20 cellular contexts compared by ENCODE assay signal in genomic region chr7:33530664-33531063, GRCh38.
DNase-seq lines count a peak whose midpoint lies in the region; ATAC-seq, FAIRE-seq and TF ChIP-seq lines count a peak whose summit lies in the region.
"Had no signal": no experiment of that assay in that cellular context is flagged by ENCODE, and none has a peak within 500 bp of the region (broad histone marks: within the 10 kb centered on the region; RNA-seq: fewer than 3 reads in every experiment).

No MANE protein-coding gene starts in this region.

- H3K27me3 ChIP-seq in HepG2 (ENCODE audit: control insufficient read depth in 1 of 2, insufficient read depth in 2 of 2, low read length in 2 of 2): no peaks in the 10 kb centered on the region
- H3K27me3 ChIP-seq in right lobe of liver: no peaks in the 10 kb centered on the region
- H3K27me3 ChIP-seq in GM12878 (replicated peaks in 1 of 2; ENCODE audit: control insufficient read depth in 2 of 2, insufficient read depth in 2 of 2, low read length in 1 of 2): no peaks in the 10 kb centered on the region
- no peaks in the 10 kb centered on the region for H3K27me3 ChIP-seq in MM.1S (replicated peaks; ENCODE audit: insufficient read depth, low read length)
- H3K27me3 ChIP-seq: BLaER1 treated with 17β-estradiol and CSF1 and Interleukin-3, amounts not matched to agents 10 nM and 100 nM had no signal

- H4K20me1 ChIP-seq in HepG2 (ENCODE audit: insufficient read depth, low read length): no peaks in the 10 kb centered on the region
- H4K20me1 ChIP-seq in GM12878 (ENCODE audit: control insufficient read depth, insufficient read depth): no peaks in the 10 kb centered on the region
- no peaks in the 10 kb centered on the region for H4K20me1 ChIP-seq in MM.1S (ENCODE audit: insufficient read depth, low read length)
- H4K20me1 ChIP-seq: BLaER1 treated with 17β-estradiol and CSF1 and Interleukin-3, amounts not matched to agents 10 nM and 100 nM had no signal

- no peaks in the 10 kb centered on the region for H3K9me2 ChIP-seq in MM.1S (replicated peaks; ENCODE audit: insufficient read depth, low read length)

- H2AFZ ChIP-seq in HepG2 (ENCODE audit: low read length) (no peak overlapping the region), GM12878 (ENCODE audit: control insufficient read depth, low read depth, low read length) (no peak overlapping the region), MM.1S (ENCODE audit: low read length) (no peak overlapping the region)

- H3K27ac Mint-ChIP-seq in osteocyte (ENCODE audit: unreplicated experiment): no peak overlapping the region
- H3K27ac Mint-ChIP-seq: HFFc6; T-helper 2 cell treated with Interferon-gamma antibody and Interleukin-4, amounts not matched to agents 5 μg/mL and 100 μg/mL, for 36 hours had no signal

- no peak for FAIRE-seq in HepG2 (lab: Jason Lieb, UNC)
- no peak for FAIRE-seq in GM12878 (lab: Jason Lieb, UNC)
- FAIRE-seq: RCC 7860 had no signal

- H3K4me2 ChIP-seq in HepG2 (ENCODE audit: low read depth, low read length): no peak overlapping the region
- H3K4me2 ChIP-seq in GM12878 (ENCODE audit: control insufficient read depth, insufficient read depth): no peak overlapping the region
- H3K4me2 ChIP-seq in MM.1S (ENCODE audit: low read depth, low read length): no peak overlapping the region
- H3K4me2 ChIP-seq: BLaER1 treated with 17β-estradiol and CSF1 and Interleukin-3, amounts not matched to agents 10 nM and 100 nM; KMS-11 had no signal

- TF ChIP-seq CTCF in HepG2 (CRISPR knock-in tag; IDR thresholded peaks at IDR 0.05) (no peak), right lobe of liver (IDR thresholded peaks at IDR 0.05) (no peak), GM12878 (IDR thresholded peaks at IDR 0.05 in 2 of 3, conservative IDR thresholded peaks at IDR 0.05 in 1 of 3; ENCODE audit: control insufficient read depth in 2 of 3, extremely low read depth in 1 of 3, insufficient read depth in 1 of 3, low read depth in 3 of 3, low read length in 3 of 3) (peak in 1 of 3 experiments; percentile 12; a peak in 1 of 6 replicates), osteocyte (IDR thresholded peaks at IDR 0.05) (peak; percentile 13), MM.1S (IDR thresholded peaks at IDR 0.05; ENCODE audit: low read length) (no peak)

- intact Hi-C loops in HepG2 (cut with micrococcal nuclease; ENCODE audit: unreplicated experiment): no loop called here
- intact Hi-C loops in right lobe of liver (cut with DNase I): no loop called here
- intact Hi-C loops in GM12878 (cut with micrococcal nuclease; ENCODE audit: unreplicated experiment): no loop called here

- H3K79me2 ChIP-seq in HepG2 (ENCODE audit: insufficient read depth, low read length) (no peaks in the 10 kb centered on the region), GM12878 (ENCODE audit: control insufficient read depth, insufficient read depth, low read length) (no peaks in the 10 kb centered on the region), MM.1S (ENCODE audit: low read length) (no peaks in the 10 kb centered on the region)

- no peaks in the 10 kb centered on the region for H3K4me1 ChIP-seq in HepG2 (ENCODE audit: insufficient read depth, low read length)
- H3K4me1 ChIP-seq in right lobe of liver: no peaks in the 10 kb centered on the region
- H3K4me1 ChIP-seq in GM12878 (ENCODE audit: control insufficient read depth, insufficient read depth, low read length): no peaks in the 10 kb centered on the region
- no peaks in the 10 kb centered on the region for H3K4me1 ChIP-seq in MM.1S (ENCODE audit: low read length)

- H3K27ac ChIP-seq in HepG2 (ENCODE audit: extremely low read length, insufficient read depth, low read length): no peak overlapping the region
- no peak overlapping the region for H3K27ac ChIP-seq in right lobe of liver
- H3K27ac ChIP-seq in GM12878 (ENCODE audit: control insufficient read depth, insufficient read depth): no peak overlapping the region
- H3K27ac ChIP-seq in MM.1S (ENCODE audit: low read length): no peak overlapping the region
- H3K27ac ChIP-seq: BLaER1 treated with 17β-estradiol and CSF1 and Interleukin-3, amounts not matched to agents 10 nM and 100 nM; KMS-11 had no signal

- SMC1A ChIA-PET in GM12878 (lab: Charles Lee; ENCODE audit: uncharacterized antibody, unreplicated experiment): interaction anchor here (0.9 to 1.4 kb wide), 6 partner anchors 11 to 196 kb away, joined by 3 read pairs; no protein-coding TSS in a partner anchor

- no peak overlapping the region for H3K4me3 Mint-ChIP-seq in osteocyte (ENCODE audit: unreplicated experiment)
- H3K4me3 Mint-ChIP-seq: HFFc6; T-helper 2 cell treated with Interferon-gamma antibody and Interleukin-4, amounts not matched to agents 5 μg/mL and 100 μg/mL, for 36 hours had no signal

- H3F3A ChIP-seq in MM.1S (ENCODE audit: insufficient read depth, low read length): no peaks in the 10 kb centered on the region

- WGBS in HepG2 (ENCODE audit: low lambda C conversion rate): 63% methylated on average over 1 of the region's 1 CpG
- 83% methylated on average over 1 of the region's 1 CpG for WGBS in right lobe of liver (ENCODE audit: insufficient coverage, low coverage, low lambda C conversion rate, missing lambda C conversion rate)
- WGBS in GM12878 (ENCODE audit: insufficient coverage, insufficient replicate concordance, low lambda C conversion rate, missing lambda C conversion rate): 100% methylated on average over 1 of the region's 1 CpG

- TF ChIP-seq RAD21 in HepG2 (CRISPR knock-in tag; IDR thresholded peaks at IDR 0.05): no peak
- TF ChIP-seq RAD21 in GM12878 (IDR thresholded peaks at IDR 0.05; ENCODE audit: insufficient read depth, low read depth, low read length): peak; percentile 36

- POLR2A ChIA-PET in HepG2 (lab: Yijun Ruan, JAX): no interaction called here
- POLR2A ChIA-PET in GM12878 (lab: Charles Lee): no interaction called here

- no peaks in the 10 kb centered on the region for H3K9me3 Mint-ChIP-seq in osteocyte (ENCODE audit: unreplicated experiment)
- H3K9me3 Mint-ChIP-seq: HFFc6; T-helper 2 cell treated with Interferon-gamma antibody and Interleukin-4, amounts not matched to agents 5 μg/mL and 100 μg/mL, for 36 hours had no signal

- H3K36me3 Mint-ChIP-seq in osteocyte (ENCODE audit: unreplicated experiment): no peaks in the 10 kb centered on the region

- CTCF ChIA-PET in HepG2 (lab: Yijun Ruan, JAX; ENCODE audit: low intra/inter-chr PET ratio, low total read pairs): no interaction called here
- CTCF ChIA-PET in GM12878 (lab: Yijun Ruan, JAX): interaction anchor here (0.7 to 2.2 kb wide), 2 partner anchors 107 to 345 kb away, joined by 3 to 9 read pairs; no protein-coding TSS in a partner anchor

- BruUV-seq in HepG2 (replicated peaks; lab: Mats Ljungman, UMichigan) (no TSS peak), GM12878 (replicated peaks; lab: Mats Ljungman, UMichigan) (no TSS peak)

- TF ChIP-seq EP300 in HepG2 (IDR thresholded peaks at IDR 0.05; ENCODE audit: low read depth in 2 of 2, low read length in 2 of 2) (no peak), HepG2 (CRISPR knock-in tag; IDR thresholded peaks at IDR 0.05; ENCODE audit: borderline replicate concordance) (no peak), GM12878 (IDR thresholded peaks at IDR 0.05; ENCODE audit: borderline replicate concordance in 1 of 2, control insufficient read depth in 1 of 2, low read depth in 2 of 2, low read length in 2 of 2) (no peak)

- peaks cover 11% of the 10 kb centered on the region for H3K4me1 Mint-ChIP-seq in osteocyte (ENCODE audit: unreplicated experiment)

- H3K9me3 ChIP-seq in HepG2 (ENCODE audit: low read length): no peaks in the 10 kb centered on the region
- no peaks in the 10 kb centered on the region for H3K9me3 ChIP-seq in right lobe of liver
- no peaks in the 10 kb centered on the region for H3K9me3 ChIP-seq in GM12878 (replicated peaks; ENCODE audit: control insufficient read depth, insufficient read depth, low read length)
- H3K9me3 ChIP-seq in MM.1S (replicated peaks; ENCODE audit: insufficient read depth, low read length): no peaks in the 10 kb centered on the region
- H3K9me3 ChIP-seq: BLaER1 treated with 17β-estradiol and CSF1 and Interleukin-3, amounts not matched to agents 10 nM and 100 nM had no signal

- ATAC-seq in HepG2: no peak
- ATAC-seq in right lobe of liver: no peak
- ATAC-seq in GM12878: no peak

- H3K36me3 ChIP-seq in HepG2 (replicated peaks in 1 of 2; ENCODE audit: control insufficient read depth in 1 of 2, insufficient read depth in 2 of 2, low read length in 2 of 2) (no peaks in the 10 kb centered on the region), right lobe of liver (no peaks in the 10 kb centered on the region), GM12878 (ENCODE audit: control insufficient read depth in 2 of 2, insufficient read depth in 2 of 2, low read length in 1 of 2) (no peaks in the 10 kb centered on the region), MM.1S (replicated peaks; ENCODE audit: insufficient read depth, low read length) (no peaks in the 10 kb centered on the region)
- H3K36me3 ChIP-seq: BLaER1 treated with 17β-estradiol and CSF1 and Interleukin-3, amounts not matched to agents 10 nM and 100 nM had no signal

- no peak overlapping the region for H3K4me3 ChIP-seq in HepG2 (replicated peaks in 1 of 3; ENCODE audit: insufficient read depth in 1 of 3, low read depth in 2 of 3, low read length in 3 of 3)
- no peak overlapping the region for H3K4me3 ChIP-seq in right lobe of liver
- no peak overlapping the region for H3K4me3 ChIP-seq in GM12878
- H3K4me3 ChIP-seq in MM.1S (ENCODE audit: low read length): no peak overlapping the region
- H3K4me3 ChIP-seq: BLaER1 treated with 17β-estradiol and CSF1 and Interleukin-3, amounts not matched to agents 10 nM and 100 nM had no signal

- in situ Hi-C loops in HepG2 (cut with HindIII; ENCODE audit: extremely low pct_ligation_motif_present, low pct_unique_long_range_greater_than_20kb): no loop called here
- in situ Hi-C loops in GM12878 (cut with MboI): no loop called here

- DNase-seq in HepG2 (ENCODE audit: low spot score) (no peak), right lobe of liver (no peak), NAMALWA (ENCODE audit: low spot score) (peak; percentile 8), GM12878 (ENCODE audit: low read depth, low spot score) (no peak), osteocyte (ENCODE audit: extremely low spot score, unreplicated experiment) (no peak), NCI-H2081 (lab: John Stamatoyannopoulos, UW) (no peak), MM.1S (no peak)
- no peak for DNase-seq in activated CD4-positive, alpha-beta T cell treated with anti-CD3 and anti-CD28 coated beads for 48 hours
- DNase-seq: DMS 273 treated with DMSO at 0.1 percent for 48 hours, HFFc6, NCI-H1417, NCI-H1930, NCI-H2171 treated with DMSO at 0.1 percent for 48 hours, NCI-H446 treated with DMSO at 0.1 percent for 48 hours, SHP77 treated with DMSO at 0.1 percent for 48 hours, SW 1271 had no signal

- RAD21 ChIA-PET in GM12878 (lab: Charles Lee; ENCODE audit: unreplicated experiment): no interaction called here

- TF ChIP-seq POLR2A in HepG2 (IDR thresholded peaks at IDR 0.05; ENCODE audit: insufficient read depth in 1 of 2, low read depth in 2 of 2, low read length in 2 of 2) (no peak), right lobe of liver (IDR thresholded peaks at IDR 0.05) (no peak), GM12878 (IDR thresholded peaks at IDR 0.05; ENCODE audit: low read depth, low read length) (no peak)

- H3K9ac ChIP-seq in HepG2 (ENCODE audit: insufficient read depth, low read depth, low read length): no peak overlapping the region
- no peak overlapping the region for H3K9ac ChIP-seq in GM12878 (ENCODE audit: control insufficient read depth, insufficient read depth, low read length)
- H3K9ac ChIP-seq in MM.1S (ENCODE audit: low read length): no peak overlapping the region
- H3K9ac ChIP-seq: BLaER1 treated with 17β-estradiol and CSF1 and Interleukin-3, amounts not matched to agents 10 nM and 100 nM; KMS-11 had no signal

- H3K27me3 Mint-ChIP-seq in osteocyte (ENCODE audit: unreplicated experiment): no peaks in the 10 kb centered on the region

Comparison
In these comparisons a context has a peak if more than half of its experiments do, and no peak if none do; other contexts are left out.
1. Of the 75 proteins assayed by ChIP-seq in both HepG2 and GM12878: peak only in HepG2: none; only in GM12878: RAD21; in both: none; in neither: 73; mixed calls (peak in some experiments, not most) for 1.